Comparison of ENCODE assay signal across 23 cellular contexts in genomic region chr12:127621366-127621765, GRCh38.
"Had no signal": no experiment of that assay in that cellular context is flagged by ENCODE, and none has a peak within 500 bp of the region (broad histone marks: within the 10 kb centered on the region; RNA-seq: fewer than 3 reads in every experiment).

No MANE protein-coding gene starts in this region.

- H3K4me1 Mint-ChIP-seq: activated B cell treated with CpG ODN at 0.5 μM for 24 hours; activated CD4-positive, alpha-beta T cell treated with anti-CD3 and anti-CD28 coated beads for 36 hours; activated naive CD4-positive, alpha-beta T cell treated with anti-CD3 and anti-CD28 coated beads, Interleukin-2, amount 10 ng/mL, durations not matched to agents 7 days and 5 days; immature natural killer cell; mesothelial cell of epicardium; naive thymus-derived CD8-positive, alpha-beta T cell had no signal

- H3K27me3 Mint-ChIP-seq: activated B cell treated with CpG ODN at 0.5 μM for 24 hours; activated CD4-positive, alpha-beta T cell treated with anti-CD3 and anti-CD28 coated beads for 36 hours; activated naive CD4-positive, alpha-beta T cell treated with anti-CD3 and anti-CD28 coated beads, Interleukin-2, amount 10 ng/mL, durations not matched to agents 7 days and 5 days; naive thymus-derived CD8-positive, alpha-beta T cell had no signal

- H3K36me3 ChIP-seq: cardiac muscle cell, left ventricle myocardium inferior, ovary, prostate gland, upper lobe of left lung had no signal

- H3K36me3 Mint-ChIP-seq: activated naive CD4-positive, alpha-beta T cell treated with anti-CD3 and anti-CD28 coated beads, Interleukin-2, amount 10 ng/mL, durations not matched to agents 7 days and 5 days; immature natural killer cell; mesothelial cell of epicardium; naive thymus-derived CD8-positive, alpha-beta T cell had no signal

- H3K4me3 ChIP-seq: body of pancreas, cardiac muscle cell, left ventricle myocardium inferior, ovary, prostate gland, testis, upper lobe of left lung had no signal

- H3K27ac Mint-ChIP-seq: activated B cell treated with CpG ODN at 0.5 μM for 24 hours; activated CD4-positive, alpha-beta T cell treated with anti-CD3 and anti-CD28 coated beads for 36 hours; activated naive CD4-positive, alpha-beta T cell treated with anti-CD3 and anti-CD28 coated beads, Interleukin-2, amount 10 ng/mL, durations not matched to agents 7 days and 5 days; immature natural killer cell; mesothelial cell of epicardium; naive thymus-derived CD8-positive, alpha-beta T cell had no signal

- H3K4me3 Mint-ChIP-seq: activated B cell treated with CpG ODN at 0.5 μM for 24 hours; activated CD4-positive, alpha-beta T cell treated with anti-CD3 and anti-CD28 coated beads for 36 hours; activated naive CD4-positive, alpha-beta T cell treated with anti-CD3 and anti-CD28 coated beads, Interleukin-2, amount 10 ng/mL, durations not matched to agents 7 days and 5 days; activated T-cell treated with anti-CD3 and anti-CD28 coated beads, Interleukin-2, amount 50 U/mL, for 4 hours; immature natural killer cell; mesothelial cell of epicardium; naive thymus-derived CD8-positive, alpha-beta T cell had no signal

- H3K27ac ChIP-seq: body of pancreas, cardiac muscle cell, left ventricle myocardium inferior, ovary, prostate gland, testis, upper lobe of left lung had no signal

- DNase-seq: activated B cell treated with CpG ODN at 0.5 μM for 24 hours; activated CD4-positive, alpha-beta T cell treated with anti-CD3 and anti-CD28 coated beads for 36 hours; activated CD4-positive, alpha-beta T cell treated with anti-CD3 and anti-CD28 coated beads, Interleukin-2, amount 50 U/mL, for 4 hours; activated CD8-positive, alpha-beta memory T cell treated with anti-CD3 and anti-CD28 coated beads, Interleukin-2, amount 50 U/mL, for 48 hours; activated naive CD4-positive, alpha-beta T cell treated with anti-CD3 and anti-CD28 coated beads, Interleukin-2, amount 10 ng/mL, durations not matched to agents 7 days and 5 days; activated T-cell treated with anti-CD3 and anti-CD28 coated beads, Interleukin-2, amount 50 U/mL, for 4 hours; amygdala; body of pancreas; cortex of kidney; immature natural killer cell; left ventricle myocardium inferior; naive thymus-derived CD8-positive, alpha-beta T cell; ovary; right cardiac atrium; stimulated activated CD4-positive, alpha-beta T cell treated with anti-CD3 and anti-CD28 coated beads, Interleukin-12 subunit alpha, Interleukin-12 subunit beta, amount 100 ng/mL, for 4 hours; stimulated activated CD4-positive, alpha-beta T cell treated with anti-CD3 and anti-CD28 coated beads, Interleukin-1b, Interleukin-23, amount 100 ng/mL, for 48 hours; T-helper 1 cell; T-helper 9 cell; testis had no signal

- H3K27me3 ChIP-seq: body of pancreas, cardiac muscle cell, ovary, testis, upper lobe of left lung had no signal

- H3K4me1 ChIP-seq: body of pancreas, left ventricle myocardium inferior, prostate gland, testis, upper lobe of left lung had no signal

- H3K9me3 ChIP-seq: body of pancreas, ovary, prostate gland, testis, upper lobe of left lung had no signal

- ATAC-seq: activated CD4-positive, alpha-beta T cell treated with anti-CD3 and anti-CD28 coated beads for 36 hours; activated T-cell treated with anti-CD3 and anti-CD28 coated beads, Interleukin-2, amount 50 U/mL, for 4 hours; body of pancreas; naive thymus-derived CD8-positive, alpha-beta T cell; right cardiac atrium had no signal
